ENCODE assay signal across 1 cellular context in the genomic region with DNA sequence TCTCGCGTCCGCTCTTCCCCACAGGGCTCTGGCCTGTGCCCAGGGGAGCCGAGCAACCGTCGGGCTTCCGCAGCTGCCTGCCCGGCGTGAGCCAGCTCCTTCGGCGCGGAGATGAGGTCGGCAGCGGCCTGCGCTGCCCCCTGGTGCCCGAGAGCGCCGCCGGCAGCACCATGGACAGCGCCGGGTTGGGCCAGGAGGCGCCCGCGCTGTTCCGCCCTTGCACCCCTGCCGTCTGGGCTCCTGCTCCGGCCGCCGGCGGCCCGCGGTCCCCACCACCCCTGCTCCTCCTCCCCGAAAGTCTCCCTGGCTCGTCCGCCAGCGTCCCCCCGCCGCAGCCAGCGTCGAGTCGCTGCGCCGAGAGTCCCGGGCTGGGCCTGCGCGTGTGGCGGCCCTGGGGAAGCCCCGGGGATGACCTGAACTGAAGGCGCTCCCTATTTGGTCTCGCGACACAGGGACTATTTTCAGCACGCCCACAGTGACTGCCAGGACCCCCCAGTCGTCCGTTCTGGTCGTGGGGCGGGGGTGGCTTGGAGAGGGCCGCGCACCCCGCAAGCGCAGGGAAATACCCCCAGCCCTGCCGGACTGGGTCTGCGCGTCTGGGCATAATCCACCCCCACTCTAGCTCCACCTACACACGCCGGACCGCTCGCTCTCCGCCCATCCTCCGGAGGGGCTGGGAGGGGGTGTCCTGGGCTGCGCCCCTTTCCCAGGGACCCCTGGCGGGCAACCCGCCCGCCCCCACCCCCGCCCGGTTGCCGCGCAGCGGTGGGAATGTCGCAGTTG.
A peak's percentile ranks its signal among the peaks of the same experiment; 100 is the strongest.
TF ChIP-seq lines count a peak whose summit lies in the region.

No MANE protein-coding gene starts in this region.

TF ChIP-seq in WTC11, 78 proteins besides CTCF, POLR2A, EP300 and RAD21 (continued from another document and continues in another):
- TF ChIP-seq, protein P1, sequence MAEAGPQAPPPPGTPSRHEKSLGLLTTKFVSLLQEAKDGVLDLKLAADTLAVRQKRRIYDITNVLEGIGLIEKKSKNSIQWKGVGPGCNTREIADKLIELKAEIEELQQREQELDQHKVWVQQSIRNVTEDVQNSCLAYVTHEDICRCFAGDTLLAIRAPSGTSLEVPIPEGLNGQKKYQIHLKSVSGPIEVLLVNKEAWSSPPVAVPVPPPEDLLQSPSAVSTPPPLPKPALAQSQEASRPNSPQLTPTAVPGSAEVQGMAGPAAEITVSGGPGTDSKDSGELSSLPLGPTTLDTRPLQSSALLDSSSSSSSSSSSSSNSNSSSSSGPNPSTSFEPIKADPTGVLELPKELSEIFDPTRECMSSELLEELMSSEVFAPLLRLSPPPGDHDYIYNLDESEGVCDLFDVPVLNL (CRISPR knock-in tag; IDR thresholded peaks at IDR 0.05; ENCODE audit: borderline replicate concordance, low read depth): peak; percentile 91
- TF ChIP-seq CBFB (CRISPR knock-in tag; IDR thresholded peaks at IDR 0.05; ENCODE audit: low read depth) (no peak; the same call in 1 of the 2 replicates), TEAD1 (CRISPR knock-in tag; IDR thresholded peaks at IDR 0.05) (peak; percentile 97), SMAD3 (CRISPR knock-in tag; IDR thresholded peaks at IDR 0.05; ENCODE audit: borderline replicate concordance) (peak; percentile 98), CREM (CRISPR knock-in tag; IDR thresholded peaks at IDR 0.05) (peak; percentile 88; the same call in 1 of the 2 replicates), ZNF232 (CRISPR knock-in tag; IDR thresholded peaks at IDR 0.05) (peak; percentile 94), ZNF121 (CRISPR knock-in tag; IDR thresholded peaks at IDR 0.05) (no peak), TP53 (CRISPR knock-in tag; IDR thresholded peaks at IDR 0.05) (peak; percentile 97; the same call in 1 of the 2 replicates), ZNF317 (CRISPR knock-in tag; IDR thresholded peaks at IDR 0.05; ENCODE audit: borderline replicate concordance, low read depth) (peak; percentile 68; the same call in 1 of the 2 replicates), ATF1 (CRISPR knock-in tag; IDR thresholded peaks at IDR 0.05) (peak; percentile 68; the same call in 1 of the 2 replicates), GTF2I (CRISPR knock-in tag; conservative IDR thresholded peaks at IDR 0.05) (no peak), FOXK1 (CRISPR knock-in tag; IDR thresholded peaks at IDR 0.05) (peak; percentile 95), IRF2 (CRISPR knock-in tag; IDR thresholded peaks at IDR 0.05; ENCODE audit: borderline replicate concordance, low read depth) (peak; percentile 60; the same call in 1 of the 2 replicates), ZNF396 (CRISPR knock-in tag; IDR thresholded peaks at IDR 0.05; ENCODE audit: borderline replicate concordance) (no peak), ELF4 (CRISPR knock-in tag; IDR thresholded peaks at IDR 0.05; ENCODE audit: low read depth) (peak; percentile 95), GABPB1 (CRISPR knock-in tag; IDR thresholded peaks at IDR 0.05) (peak; percentile 84), ZNF416 (CRISPR knock-in tag; IDR thresholded peaks at IDR 0.05) (no peak), NR2C2 (CRISPR knock-in tag; IDR thresholded peaks at IDR 0.05) (peak; percentile 80), CREB1 (CRISPR knock-in tag; IDR thresholded peaks at IDR 0.05) (peak; percentile 94), NFYB (CRISPR knock-in tag; conservative IDR thresholded peaks at IDR 0.05; ENCODE audit: low read depth) (peak; percentile 51; the same call in 1 of the 2 replicates), GRHL2 (CRISPR knock-in tag; IDR thresholded peaks at IDR 0.05; ENCODE audit: insufficient replicate concordance, severe bottlenecking) (no peak)
- TF ChIP-seq, protein P2, sequence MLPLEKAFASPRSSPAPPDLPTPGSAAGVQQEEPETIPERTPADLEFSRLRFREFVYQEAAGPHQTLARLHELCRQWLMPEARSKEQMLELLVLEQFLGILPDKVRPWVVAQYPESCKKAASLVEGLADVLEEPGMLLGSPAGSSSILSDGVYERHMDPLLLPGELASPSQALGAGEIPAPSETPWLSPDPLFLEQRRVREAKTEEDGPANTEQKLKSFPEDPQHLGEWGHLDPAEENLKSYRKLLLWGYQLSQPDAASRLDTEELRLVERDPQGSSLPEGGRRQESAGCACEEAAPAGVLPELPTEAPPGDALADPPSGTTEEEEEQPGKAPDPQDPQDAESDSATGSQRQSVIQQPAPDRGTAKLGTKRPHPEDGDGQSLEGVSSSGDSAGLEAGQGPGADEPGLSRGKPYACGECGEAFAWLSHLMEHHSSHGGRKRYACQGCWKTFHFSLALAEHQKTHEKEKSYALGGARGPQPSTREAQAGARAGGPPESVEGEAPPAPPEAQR (CRISPR knock-in tag; IDR thresholded peaks at IDR 0.05): no peak
- TF ChIP-seq, protein P3, sequence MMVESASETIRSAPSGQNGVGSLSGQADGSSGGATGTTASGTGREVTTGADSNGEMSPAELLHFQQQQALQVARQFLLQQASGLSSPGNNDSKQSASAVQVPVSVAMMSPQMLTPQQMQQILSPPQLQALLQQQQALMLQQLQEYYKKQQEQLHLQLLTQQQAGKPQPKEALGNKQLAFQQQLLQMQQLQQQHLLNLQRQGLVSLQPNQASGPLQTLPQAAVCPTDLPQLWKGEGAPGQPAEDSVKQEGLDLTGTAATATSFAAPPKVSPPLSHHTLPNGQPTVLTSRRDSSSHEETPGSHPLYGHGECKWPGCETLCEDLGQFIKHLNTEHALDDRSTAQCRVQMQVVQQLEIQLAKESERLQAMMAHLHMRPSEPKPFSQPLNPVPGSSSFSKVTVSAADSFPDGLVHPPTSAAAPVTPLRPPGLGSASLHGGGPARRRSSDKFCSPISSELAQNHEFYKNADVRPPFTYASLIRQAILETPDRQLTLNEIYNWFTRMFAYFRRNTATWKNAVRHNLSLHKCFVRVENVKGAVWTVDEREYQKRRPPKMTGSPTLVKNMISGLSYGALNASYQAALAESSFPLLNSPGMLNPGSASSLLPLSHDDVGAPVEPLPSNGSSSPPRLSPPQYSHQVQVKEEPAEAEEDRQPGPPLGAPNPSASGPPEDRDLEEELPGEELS (CRISPR knock-in tag; IDR thresholded peaks at IDR 0.05): peak; percentile 99
- TF ChIP-seq, protein P4, sequence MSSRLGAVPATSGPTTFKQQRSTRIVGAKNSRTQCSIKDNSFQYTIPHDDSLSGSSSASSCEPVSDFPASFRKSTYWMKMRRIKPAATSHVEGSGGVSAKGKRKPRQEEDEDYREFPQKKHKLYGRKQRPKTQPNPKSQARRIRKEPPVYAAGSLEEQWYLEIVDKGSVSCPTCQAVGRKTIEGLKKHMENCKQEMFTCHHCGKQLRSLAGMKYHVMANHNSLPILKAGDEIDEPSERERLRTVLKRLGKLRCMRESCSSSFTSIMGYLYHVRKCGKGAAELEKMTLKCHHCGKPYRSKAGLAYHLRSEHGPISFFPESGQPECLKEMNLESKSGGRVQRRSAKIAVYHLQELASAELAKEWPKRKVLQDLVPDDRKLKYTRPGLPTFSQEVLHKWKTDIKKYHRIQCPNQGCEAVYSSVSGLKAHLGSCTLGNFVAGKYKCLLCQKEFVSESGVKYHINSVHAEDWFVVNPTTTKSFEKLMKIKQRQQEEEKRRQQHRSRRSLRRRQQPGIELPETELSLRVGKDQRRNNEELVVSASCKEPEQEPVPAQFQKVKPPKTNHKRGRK (CRISPR knock-in tag; IDR thresholded peaks at IDR 0.05; ENCODE audit: borderline replicate concordance): peak; percentile 54; the same call in 1 of the 2 replicates
- TF ChIP-seq, protein P5, sequence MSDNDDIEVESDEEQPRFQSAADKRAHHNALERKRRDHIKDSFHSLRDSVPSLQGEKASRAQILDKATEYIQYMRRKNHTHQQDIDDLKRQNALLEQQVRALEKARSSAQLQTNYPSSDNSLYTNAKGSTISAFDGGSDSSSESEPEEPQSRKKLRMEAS (CRISPR knock-in tag; IDR thresholded peaks at IDR 0.05): peak; percentile 73; the same call in 1 of the 2 replicates
- TF ChIP-seq, protein P6, sequence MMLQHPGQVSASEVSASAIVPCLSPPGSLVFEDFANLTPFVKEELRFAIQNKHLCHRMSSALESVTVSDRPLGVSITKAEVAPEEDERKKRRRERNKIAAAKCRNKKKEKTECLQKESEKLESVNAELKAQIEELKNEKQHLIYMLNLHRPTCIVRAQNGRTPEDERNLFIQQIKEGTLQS (CRISPR knock-in tag; conservative IDR thresholded peaks at IDR 0.05): peak; percentile 39; the same call in 1 of the 2 replicates
- TF ChIP-seq, protein P7, sequence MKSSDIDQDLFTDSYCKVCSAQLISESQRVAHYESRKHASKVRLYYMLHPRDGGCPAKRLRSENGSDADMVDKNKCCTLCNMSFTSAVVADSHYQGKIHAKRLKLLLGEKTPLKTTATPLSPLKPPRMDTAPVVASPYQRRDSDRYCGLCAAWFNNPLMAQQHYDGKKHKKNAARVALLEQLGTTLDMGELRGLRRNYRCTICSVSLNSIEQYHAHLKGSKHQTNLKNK (CRISPR knock-in tag; IDR thresholded peaks at IDR 0.05): no peak
- TF ChIP-seq, protein P8, sequence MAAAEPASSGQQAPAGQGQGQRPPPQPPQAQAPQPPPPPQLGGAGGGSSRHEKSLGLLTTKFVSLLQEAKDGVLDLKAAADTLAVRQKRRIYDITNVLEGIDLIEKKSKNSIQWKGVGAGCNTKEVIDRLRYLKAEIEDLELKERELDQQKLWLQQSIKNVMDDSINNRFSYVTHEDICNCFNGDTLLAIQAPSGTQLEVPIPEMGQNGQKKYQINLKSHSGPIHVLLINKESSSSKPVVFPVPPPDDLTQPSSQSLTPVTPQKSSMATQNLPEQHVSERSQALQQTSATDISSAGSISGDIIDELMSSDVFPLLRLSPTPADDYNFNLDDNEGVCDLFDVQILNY (CRISPR knock-in tag; IDR thresholded peaks at IDR 0.05): peak; percentile 89
- TF ChIP-seq, protein P9, sequence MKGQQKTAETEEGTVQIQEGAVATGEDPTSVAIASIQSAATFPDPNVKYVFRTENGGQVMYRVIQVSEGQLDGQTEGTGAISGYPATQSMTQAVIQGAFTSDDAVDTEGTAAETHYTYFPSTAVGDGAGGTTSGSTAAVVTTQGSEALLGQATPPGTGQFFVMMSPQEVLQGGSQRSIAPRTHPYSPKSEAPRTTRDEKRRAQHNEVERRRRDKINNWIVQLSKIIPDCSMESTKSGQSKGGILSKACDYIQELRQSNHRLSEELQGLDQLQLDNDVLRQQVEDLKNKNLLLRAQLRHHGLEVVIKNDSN (CRISPR knock-in tag; IDR thresholded peaks at IDR 0.05): peak; percentile 81
- TF ChIP-seq, protein P10, sequence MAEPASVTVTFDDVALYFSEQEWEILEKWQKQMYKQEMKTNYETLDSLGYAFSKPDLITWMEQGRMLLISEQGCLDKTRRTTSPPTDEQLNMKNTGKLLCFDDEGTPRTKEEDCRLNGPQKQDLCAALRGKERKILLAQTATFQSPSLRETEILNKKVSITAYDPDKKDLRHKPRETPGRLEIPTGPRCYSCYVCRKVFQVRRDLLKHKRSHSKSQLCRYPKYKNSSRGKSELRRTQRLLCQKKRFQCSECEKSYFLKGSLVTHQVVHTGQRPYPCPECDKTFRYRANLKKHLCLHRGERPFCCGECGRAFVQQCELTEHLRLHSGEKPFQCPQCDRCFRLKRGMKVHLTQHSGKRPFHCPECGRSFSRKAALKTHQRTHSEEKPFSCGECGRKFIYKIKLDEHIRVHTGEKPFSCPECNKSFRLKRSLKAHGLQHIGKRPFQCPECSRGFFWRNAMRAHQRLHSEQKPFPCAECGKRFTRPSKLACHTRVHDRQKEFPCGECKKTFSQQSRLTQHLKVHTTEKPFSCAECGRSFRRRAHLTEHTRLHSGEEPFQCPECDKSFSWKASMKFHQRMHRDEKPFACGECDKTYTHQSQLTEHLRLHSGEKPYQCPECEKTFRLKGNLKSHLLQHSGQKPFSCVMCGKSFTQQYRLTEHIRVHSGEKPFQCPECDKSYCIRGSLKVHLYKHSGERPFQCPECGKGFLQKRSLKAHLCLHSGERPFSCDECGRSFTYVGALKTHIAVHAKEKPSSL (CRISPR knock-in tag; conservative IDR thresholded peaks at IDR 0.05): no peak
- TF ChIP-seq, protein P11, sequence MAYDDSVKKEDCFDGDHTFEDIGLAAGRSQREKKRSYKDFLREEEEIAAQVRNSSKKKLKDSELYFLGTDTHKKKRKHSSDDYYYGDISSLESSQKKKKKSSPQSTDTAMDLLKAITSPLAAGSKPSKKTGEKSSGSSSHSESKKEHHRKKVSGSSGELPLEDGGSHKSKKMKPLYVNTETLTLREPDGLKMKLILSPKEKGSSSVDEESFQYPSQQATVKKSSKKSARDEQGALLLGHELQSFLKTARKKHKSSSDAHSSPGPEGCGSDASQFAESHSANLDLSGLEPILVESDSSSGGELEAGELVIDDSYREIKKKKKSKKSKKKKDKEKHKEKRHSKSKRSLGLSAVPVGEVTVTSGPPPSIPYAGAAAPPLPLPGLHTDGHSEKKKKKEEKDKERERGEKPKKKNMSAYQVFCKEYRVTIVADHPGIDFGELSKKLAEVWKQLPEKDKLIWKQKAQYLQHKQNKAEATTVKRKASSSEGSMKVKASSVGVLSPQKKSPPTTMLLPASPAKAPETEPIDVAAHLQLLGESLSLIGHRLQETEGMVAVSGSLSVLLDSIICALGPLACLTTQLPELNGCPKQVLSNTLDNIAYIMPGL (CRISPR knock-in tag; IDR thresholded peaks at IDR 0.05): peak; percentile 97
- TF ChIP-seq, protein P12, sequence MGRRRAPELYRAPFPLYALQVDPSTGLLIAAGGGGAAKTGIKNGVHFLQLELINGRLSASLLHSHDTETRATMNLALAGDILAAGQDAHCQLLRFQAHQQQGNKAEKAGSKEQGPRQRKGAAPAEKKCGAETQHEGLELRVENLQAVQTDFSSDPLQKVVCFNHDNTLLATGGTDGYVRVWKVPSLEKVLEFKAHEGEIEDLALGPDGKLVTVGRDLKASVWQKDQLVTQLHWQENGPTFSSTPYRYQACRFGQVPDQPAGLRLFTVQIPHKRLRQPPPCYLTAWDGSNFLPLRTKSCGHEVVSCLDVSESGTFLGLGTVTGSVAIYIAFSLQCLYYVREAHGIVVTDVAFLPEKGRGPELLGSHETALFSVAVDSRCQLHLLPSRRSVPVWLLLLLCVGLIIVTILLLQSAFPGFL (CRISPR knock-in tag; IDR thresholded peaks at IDR 0.05; ENCODE audit: borderline replicate concordance): peak; percentile 94
- TF ChIP-seq, protein P13, sequence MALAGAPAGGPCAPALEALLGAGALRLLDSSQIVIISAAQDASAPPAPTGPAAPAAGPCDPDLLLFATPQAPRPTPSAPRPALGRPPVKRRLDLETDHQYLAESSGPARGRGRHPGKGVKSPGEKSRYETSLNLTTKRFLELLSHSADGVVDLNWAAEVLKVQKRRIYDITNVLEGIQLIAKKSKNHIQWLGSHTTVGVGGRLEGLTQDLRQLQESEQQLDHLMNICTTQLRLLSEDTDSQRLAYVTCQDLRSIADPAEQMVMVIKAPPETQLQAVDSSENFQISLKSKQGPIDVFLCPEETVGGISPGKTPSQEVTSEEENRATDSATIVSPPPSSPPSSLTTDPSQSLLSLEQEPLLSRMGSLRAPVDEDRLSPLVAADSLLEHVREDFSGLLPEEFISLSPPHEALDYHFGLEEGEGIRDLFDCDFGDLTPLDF (CRISPR knock-in tag; IDR thresholded peaks at IDR 0.05): peak; percentile 92
